Comparison of ENCODE assay signal across 8 cellular contexts in the genomic region with DNA sequence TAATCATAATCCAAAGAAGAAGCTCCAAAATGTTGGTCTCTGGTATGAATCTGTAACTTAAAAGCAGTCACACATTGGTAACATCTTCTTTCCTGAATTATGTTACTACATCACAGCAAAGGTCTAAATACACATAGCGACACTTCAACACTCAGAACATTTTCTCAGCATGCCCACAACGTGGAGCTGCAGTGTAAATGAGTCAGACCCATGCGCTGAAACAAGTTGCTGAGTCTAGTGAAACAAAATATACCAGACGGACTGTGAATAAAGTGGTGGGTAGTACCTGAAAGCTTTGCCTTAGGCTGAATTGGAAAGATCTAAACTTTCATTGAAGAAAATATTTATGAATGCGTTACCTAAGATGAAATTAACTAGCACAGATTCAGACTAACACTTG. TPM values are rescaled to one million over a fixed set of nuclear protein-coding genes. Genes with fewer than 3 reads are reported as not detected.
DNase-seq lines count a peak whose midpoint lies in the region; ATAC-seq and TF ChIP-seq lines count a peak whose summit lies in the region.

No MANE protein-coding gene starts in this region.

- H3K36me3 ChIP-seq in BJ (ENCODE audit: control insufficient read depth, insufficient read depth, low read length) (no peaks in the 10 kb centered on the region), left lung (no peaks in the 10 kb centered on the region), transverse colon (no peaks in the 10 kb centered on the region)

- no peak overlapping the region for H3K4me3 Mint-ChIP-seq in activated CD4-positive, alpha-beta T cell treated with anti-CD3 and anti-CD28 coated beads, Interleukin-2, amount 10 ng/mL, durations not matched to agents 7 days and 5 days

- in situ Hi-C loops in transverse colon (cut with MboI; ENCODE audit: low pct_ligation_motif_present in 1 of 4, low pct_unique_long_range_greater_than_20kb in 1 of 4, low sequenced_read_pairs in 3 of 4): no loop called here

- intact Hi-C loops in left lung (cut with DNase I) (no loop called here), transverse colon (cut with DNase I; ENCODE audit: low total_unique reads) (loop anchor here (10.0 kb wide), 1 partner anchor 308 kb away; no protein-coding TSS in a partner anchor)

- no peak overlapping the region for H3K27ac ChIP-seq in left lung
- no peak overlapping the region for H3K27ac ChIP-seq in transverse colon

- WGBS in transverse colon (ENCODE audit: low coverage in 1 of 2), 2 donors: 26 to 38% methylated on average over 3 to 5 of the region's 5 CpGs

- TF ChIP-seq POLR2A in transverse colon (IDR thresholded peaks at IDR 0.05): no peak
- TF ChIP-seq POLR2A in GM18505 (IDR thresholded peaks at IDR 0.05; ENCODE audit: borderline replicate concordance, extremely low read depth, insufficient read depth, insufficient read length): no peak

- H3K9me3 Mint-ChIP-seq in activated CD4-positive, alpha-beta T cell treated with anti-CD3 and anti-CD28 coated beads, Interleukin-2, amount 10 ng/mL, durations not matched to agents 7 days and 5 days: no peaks in the 10 kb centered on the region

- TF ChIP-seq EP300 in transverse colon (IDR thresholded peaks at IDR 0.05; ENCODE audit: low read depth): no peak

- H3K9me3 ChIP-seq in left lung (no peaks in the 10 kb centered on the region), transverse colon (no peaks in the 10 kb centered on the region)

- H3K27me3 ChIP-seq in BJ (ENCODE audit: control insufficient read depth, insufficient read depth, low read length): peaks cover 4% of the 10 kb centered on the region
- no peaks in the 10 kb centered on the region for H3K27me3 ChIP-seq in left lung
- H3K27me3 ChIP-seq in transverse colon: peaks cover 6% of the 10 kb centered on the region

- CTCF ChIA-PET in BJ (lab: Yijun Ruan, JAX): interaction anchor here (1.1 to 1.2 kb wide), 2 partner anchors 15 to 26 kb away, joined by 3 to 4 read pairs; no protein-coding TSS in a partner anchor
- CTCF ChIA-PET in activated CD4-positive, alpha-beta T cell treated with anti-CD3 and anti-CD28 coated beads, Interleukin-2, amount 10 ng/mL, durations not matched to agents 7 days and 5 days (lab: Charles Lee): interaction anchor here (0.6 kb wide), 1 partner anchor 298 kb away, joined by 4 read pairs; no protein-coding TSS in a partner anchor

- H3K4me1 ChIP-seq in left lung: no peaks in the 10 kb centered on the region
- no peaks in the 10 kb centered on the region for H3K4me1 ChIP-seq in transverse colon

- H3K4me1 Mint-ChIP-seq in activated CD4-positive, alpha-beta T cell treated with anti-CD3 and anti-CD28 coated beads, Interleukin-2, amount 10 ng/mL, durations not matched to agents 7 days and 5 days: peaks cover 4% of the 10 kb centered on the region

- H3K27ac Mint-ChIP-seq in activated CD4-positive, alpha-beta T cell treated with anti-CD3 and anti-CD28 coated beads, Interleukin-2, amount 10 ng/mL, durations not matched to agents 7 days and 5 days: no peak overlapping the region

- peak; percentile 51 for ATAC-seq in left lung
- no peak for ATAC-seq in GM18505 (IDR thresholded peaks at IDR 0.05; ENCODE audit: unreplicated experiment)
- no peak for ATAC-seq in GM21390 (IDR thresholded peaks at IDR 0.05; ENCODE audit: unreplicated experiment)

- H3K4me3 ChIP-seq in BJ (ENCODE audit: low read depth, low read length) (no peak overlapping the region), left lung (no peak overlapping the region), transverse colon (no peak overlapping the region)

- POLR2A ChIA-PET in BJ (lab: Charles Lee): no interaction called here
- POLR2A ChIA-PET in activated CD4-positive, alpha-beta T cell treated with anti-CD3 and anti-CD28 coated beads, Interleukin-2, amount 10 ng/mL, durations not matched to agents 7 days and 5 days (lab: Charles Lee): no interaction called here

- TF ChIP-seq CTCF in BJ (IDR thresholded peaks at IDR 0.05; ENCODE audit: insufficient read depth, low read depth, low read length): peak; percentile 28; the same call in 1 of the 2 replicates
- no peak for TF ChIP-seq CTCF in left lung (IDR thresholded peaks at IDR 0.05)
- TF ChIP-seq CTCF in transverse colon (IDR thresholded peaks at IDR 0.05): no peak

- peaks cover 62% of the 10 kb centered on the region for H3K27me3 Mint-ChIP-seq in activated CD4-positive, alpha-beta T cell treated with anti-CD3 and anti-CD28 coated beads, Interleukin-2, amount 10 ng/mL, durations not matched to agents 7 days and 5 days

- no peak for DNase-seq in BJ (ENCODE audit: low read depth)
- DNase-seq in HT1080 (ENCODE audit: low read depth): peak; percentile 50
- DNase-seq in astrocyte of the hippocampus (ENCODE audit: low read depth, low spot score): peak; percentile 48
- DNase-seq in left lung: no peak
- no peak for DNase-seq in transverse colon
- DNase-seq in activated CD4-positive, alpha-beta T cell treated with anti-CD3 and anti-CD28 coated beads, Interleukin-2, amount 10 ng/mL, durations not matched to agents 7 days and 5 days: no peak

- H3K36me3 Mint-ChIP-seq in activated CD4-positive, alpha-beta T cell treated with anti-CD3 and anti-CD28 coated beads, Interleukin-2, amount 10 ng/mL, durations not matched to agents 7 days and 5 days (ENCODE audit: low read depth): no peaks in the 10 kb centered on the region

RNA-seq across cellular contexts. Expression of a gene that starts 33.2 kb away (rescaled TPM):
- polyA plus RNA-seq in BJ (2011; rRNA removed): 30.0 and 30.4 TPM in 2 replicates
- polyA minus RNA-seq in BJ (2011; rRNA and poly(A)+ RNA removed): 5.0 and 6.1 TPM in 2 replicates
- total RNA-seq in HT1080 (2014; rRNA removed; shearing (Covaris generic)): 8.5 and 9.6 TPM in 2 replicates
- 8.6 and 9.5 TPM in 2 replicates for polyA plus RNA-seq in HT1080 (2015; cell fraction: cytosol; rRNA removed)
- 189 and 196 TPM in 2 replicates for polyA plus RNA-seq in HT1080 (2015; cell fraction: nucleus; rRNA removed)
- total RNA-seq in left lung (10 to 100 TPM; 45.7 to 56.8 TPM), transverse colon (100 to 1,000 TPM in 2 of 4 donors, 10 to 100 TPM in 2; 77.6 to 142 (median 107) TPM)
- 100 to 1,000 TPM; 111 to 130 TPM for total RNA-seq in activated CD4-positive, alpha-beta T cell treated with anti-CD3 and anti-CD28 coated beads, Interleukin-2, amount 10 ng/mL, durations not matched to agents 7 days and 5 days

Comparison
In these comparisons a context has a peak if more than half of its experiments do, and no peak if none do; other contexts are left out.
1. DNase-seq: peak in HT1080 (single experiment) and astrocyte of the hippocampus (single experiment); none in BJ (single experiment), left lung (0 of 2), transverse colon (single experiment) and activated CD4-positive, alpha-beta T cell treated with anti-CD3 and anti-CD28 coated beads, Interleukin-2, amount 10 ng/mL, durations not matched to agents 7 days and 5 days (single experiment).